22 cellular contexts compared by ENCODE assay signal in genomic region chr1:50458507-50458906, GRCh38. TPM values are rescaled to one million over a fixed set of nuclear protein-coding genes. Genes with fewer than 3 reads are reported as not detected.
DNase-seq lines count a peak whose midpoint lies in the region; ATAC-seq, FAIRE-seq and TF ChIP-seq lines count a peak whose summit lies in the region.
"Had no signal": no experiment of that assay in that cellular context is flagged by ENCODE, and none has a peak within 500 bp of the region (broad histone marks: within the 10 kb centered on the region; RNA-seq: fewer than 3 reads in every experiment).

No MANE protein-coding gene starts in this region.

- no peak overlapping the region for H3K9ac ChIP-seq in astrocyte (ENCODE audit: low read length)
- H3K9ac ChIP-seq: neural progenitor cell had no signal

- FAIRE-seq in astrocyte (lab: Jason Lieb, UNC): no peak
- FAIRE-seq: islet of Langerhans had no signal

- H3K36me3 ChIP-seq in astrocyte (ENCODE audit: insufficient read depth, low read length): no peaks in the 10 kb centered on the region
- no peaks in the 10 kb centered on the region for H3K36me3 ChIP-seq in upper lobe of right lung
- peaks cover 0 to 10% of the 10 kb centered on the region in 2 donors for H3K36me3 ChIP-seq in gastroesophageal sphincter
- H3K36me3 ChIP-seq: neural progenitor cell, uterus had no signal

- no peak overlapping the region for H3K4me2 ChIP-seq in astrocyte (ENCODE audit: low read length)
- H3K4me2 ChIP-seq: GM23338, hepatocyte, neural progenitor cell had no signal

- H3K4me3 Mint-ChIP-seq in astrocyte (ENCODE audit: unreplicated experiment): no peak overlapping the region
- H3K4me3 Mint-ChIP-seq: activated CD4-positive, alpha-beta T cell treated with anti-CD3 and anti-CD28 coated beads, Interleukin-2, amount 10 ng/mL, durations not matched to agents 7 days and 5 days; activated CD8-positive, alpha-beta memory T cell treated with anti-CD3 and anti-CD28 coated beads, Interleukin-2, amount 10 ng/mL, durations not matched to agents 7 days and 5 days; activated naive CD8-positive, alpha-beta T cell; GM23338; neural progenitor cell had no signal

- DNase-seq in GM03348 (ENCODE audit: low spot score) (peak; percentile 23), NOMO-1 (lab: John Stamatoyannopoulos, UW; ENCODE audit: unreplicated experiment in 2 of 2) (peak; percentile 69 to 92), astrocyte (ENCODE audit: low read depth) (no peak), upper lobe of right lung (no peak), amniotic stem cell (lab: John Stamatoyannopoulos, UW) (no peak)
- DNase-seq: activated CD4-positive, alpha-beta T cell treated with anti-CD3 and anti-CD28 coated beads, Interleukin-2, amount 10 ng/mL, durations not matched to agents 7 days and 5 days; activated CD8-positive, alpha-beta memory T cell treated with anti-CD3 and anti-CD28 coated beads, Interleukin-2, amount 10 ng/mL, durations not matched to agents 7 days and 5 days; cerebellar nuclear complex; DMS53; foreskin fibroblast; NCI-H1417 treated with DMSO at 0.1 percent for 48 hours; NCI-H510A treated with DMSO at 0.1 percent for 48 hours; psoas muscle; uterus had no signal

- peaks cover 3% of the 10 kb centered on the region for H3K4me1 Mint-ChIP-seq in astrocyte (ENCODE audit: low read depth, unreplicated experiment)
- H3K4me1 Mint-ChIP-seq: activated CD4-positive, alpha-beta T cell treated with anti-CD3 and anti-CD28 coated beads, Interleukin-2, amount 10 ng/mL, durations not matched to agents 7 days and 5 days; activated CD8-positive, alpha-beta memory T cell treated with anti-CD3 and anti-CD28 coated beads, Interleukin-2, amount 10 ng/mL, durations not matched to agents 7 days and 5 days; GM23338; neural progenitor cell had no signal

- H3K27ac Mint-ChIP-seq in astrocyte (ENCODE audit: unreplicated experiment): peak overlapping the region; percentile 63
- H3K27ac Mint-ChIP-seq: activated CD4-positive, alpha-beta T cell treated with anti-CD3 and anti-CD28 coated beads, Interleukin-2, amount 10 ng/mL, durations not matched to agents 7 days and 5 days; activated CD8-positive, alpha-beta memory T cell treated with anti-CD3 and anti-CD28 coated beads, Interleukin-2, amount 10 ng/mL, durations not matched to agents 7 days and 5 days; activated naive CD8-positive, alpha-beta T cell; GM23338; neural progenitor cell had no signal

- H3K36me3 Mint-ChIP-seq in astrocyte (ENCODE audit: low read depth, unreplicated experiment): peaks cover 2% of the 10 kb centered on the region
- H3K36me3 Mint-ChIP-seq: activated CD8-positive, alpha-beta memory T cell treated with anti-CD3 and anti-CD28 coated beads, Interleukin-2, amount 10 ng/mL, durations not matched to agents 7 days and 5 days; neural progenitor cell had no signal

- ATAC-seq in upper lobe of right lung (peak; percentile 53), GM19452 (IDR thresholded peaks at IDR 0.05; ENCODE audit: unreplicated experiment) (no peak), gastroesophageal sphincter (no peak)
- ATAC-seq: activated CD8-positive, alpha-beta memory T cell treated with anti-CD3 and anti-CD28 coated beads, Interleukin-2, amount 10 ng/mL, durations not matched to agents 7 days and 5 days; GM23338; psoas muscle had no signal

- H3K9me3 ChIP-seq in astrocyte (ENCODE audit: insufficient read depth, low read depth, low read length) (no peaks in the 10 kb centered on the region), upper lobe of right lung (no peaks in the 10 kb centered on the region), gastroesophageal sphincter (no peaks in the 10 kb centered on the region)
- H3K9me3 ChIP-seq: psoas muscle, suprapubic skin, uterus had no signal

- no peak for TF ChIP-seq POLR2A in gastroesophageal sphincter (IDR thresholded peaks at IDR 0.05)

- H2AFZ ChIP-seq in astrocyte (ENCODE audit: low read depth, low read length): no peak overlapping the region
- H2AFZ ChIP-seq: GM23338, hepatocyte, neural progenitor cell had no signal

- no peaks in the 10 kb centered on the region for H3K79me2 ChIP-seq in astrocyte (ENCODE audit: insufficient read depth, low read length)
- H3K79me2 ChIP-seq: hepatocyte had no signal

- H3K27me3 ChIP-seq in astrocyte (ENCODE audit: insufficient read depth, low read length): no peaks in the 10 kb centered on the region
- H3K27me3 ChIP-seq in upper lobe of right lung: no peaks in the 10 kb centered on the region
- no peaks in the 10 kb centered on the region for H3K27me3 ChIP-seq in gastroesophageal sphincter
- H3K27me3 ChIP-seq: hepatocyte, neural progenitor cell, suprapubic skin, uterus had no signal

- H3K9me3 Mint-ChIP-seq in astrocyte (ENCODE audit: unreplicated experiment): no peaks in the 10 kb centered on the region
- H3K9me3 Mint-ChIP-seq: activated CD4-positive, alpha-beta T cell treated with anti-CD3 and anti-CD28 coated beads, Interleukin-2, amount 10 ng/mL, durations not matched to agents 7 days and 5 days; GM23338; neural progenitor cell had no signal

- 90 to 100% methylated on average over 3 to 5 of the region's 5 CpGs for WGBS in gastroesophageal sphincter (ENCODE audit: low coverage in 1 of 2), 2 donors

- intact Hi-C loops in upper lobe of right lung (cut with DNase I): no loop called here

- no peaks in the 10 kb centered on the region for H3K4me1 ChIP-seq in astrocyte (ENCODE audit: insufficient read depth, low read length)
- H3K4me1 ChIP-seq in upper lobe of right lung: no peaks in the 10 kb centered on the region
- H3K4me1 ChIP-seq in gastroesophageal sphincter: no peaks in the 10 kb centered on the region
- H3K4me1 ChIP-seq: psoas muscle, suprapubic skin, uterus had no signal

- H3K4me3 ChIP-seq in astrocyte (ENCODE audit: insufficient read depth, low read depth, low read length) (no peak overlapping the region), upper lobe of right lung (no peak overlapping the region), gastroesophageal sphincter (no peak overlapping the region)
- H3K4me3 ChIP-seq: GM23338, hepatocyte, neural progenitor cell, psoas muscle, suprapubic skin, uterus had no signal

- H3K27ac ChIP-seq in astrocyte (ENCODE audit: low read depth, low read length) (no peak overlapping the region), upper lobe of right lung (no peak overlapping the region), gastroesophageal sphincter (no peak overlapping the region)
- H3K27ac ChIP-seq: hepatocyte, neural progenitor cell, psoas muscle, suprapubic skin, uterus had no signal

- TF ChIP-seq EP300 in gastroesophageal sphincter (IDR thresholded peaks at IDR 0.05): no peak

- peaks cover 2% of the 10 kb centered on the region for H3K27me3 Mint-ChIP-seq in astrocyte (ENCODE audit: low read depth, unreplicated experiment)
- H3K27me3 Mint-ChIP-seq: activated CD4-positive, alpha-beta T cell treated with anti-CD3 and anti-CD28 coated beads, Interleukin-2, amount 10 ng/mL, durations not matched to agents 7 days and 5 days; activated CD8-positive, alpha-beta memory T cell treated with anti-CD3 and anti-CD28 coated beads, Interleukin-2, amount 10 ng/mL, durations not matched to agents 7 days and 5 days; activated naive CD8-positive, alpha-beta T cell had no signal

- H4K20me1 ChIP-seq in astrocyte (ENCODE audit: insufficient read depth, low read length): no peaks in the 10 kb centered on the region

- TF ChIP-seq CTCF in astrocyte (IDR thresholded peaks at IDR 0.05; ENCODE audit: insufficient read depth, low read depth, low read length) (no peak), upper lobe of right lung (IDR thresholded peaks at IDR 0.05) (no peak), gastroesophageal sphincter (IDR thresholded peaks at IDR 0.05) (no peak)

RNA-seq across cellular contexts. Expression of gene DMRTA2, which starts 35.3 kb away (rescaled TPM):
- not detected in 2 replicates for total RNA-seq in astrocyte
- not detected for total RNA-seq in upper lobe of right lung
- total RNA-seq in gastroesophageal sphincter: 1 to 10 TPM in 1 of 4 donors, not detected in 3; 1.2 TPM
- total RNA-seq: activated CD4-positive, alpha-beta T cell treated with anti-CD3 and anti-CD28 coated beads, Interleukin-2, amount 10 ng/mL, durations not matched to agents 7 days and 5 days; psoas muscle; suprapubic skin; uterus had no signal

Comparison
In these comparisons a context has a peak if more than half of its experiments do, and no peak if none do; other contexts are left out.
1. DNase-seq: peak in GM03348 (single experiment) and NOMO-1 (2 of 2); none in astrocyte (single experiment), upper lobe of right lung (single experiment) and amniotic stem cell (single experiment).